In genomic region chr5:32332971-32333370, GRCh38 we compare ENCODE assay signal across 18 cellular contexts. TPM values are rescaled to one million over a fixed set of nuclear protein-coding genes. Genes with fewer than 3 reads are reported as not detected.
DNase-seq lines count a peak whose midpoint lies in the region; ATAC-seq and TF ChIP-seq lines count a peak whose summit lies in the region.
"Had no signal": no experiment of that assay in that cellular context is flagged by ENCODE, and none has a peak within 500 bp of the region (broad histone marks: within the 10 kb centered on the region; RNA-seq: fewer than 3 reads in every experiment).

No MANE protein-coding gene starts in this region.

- in situ Hi-C loops in transverse colon (cut with MboI; ENCODE audit: low pct_ligation_motif_present in 1 of 4, low pct_unique_long_range_greater_than_20kb in 1 of 4, low sequenced_read_pairs in 3 of 4), result loop anchor here in 2 of 4 donors (10.0 to 25.0 kb wide), 2 partner anchors 96 to 108 kb away; no protein-coding TSS in a partner anchor

- DNase-seq in HCEC 1CT (peak; percentile 32), RWPE1 (ENCODE audit: low spot score) (peak; percentile 79), foreskin keratinocyte (peak in 1 of 2 donors; percentile 60), transverse colon (peak; percentile 41), NCI-H2196 (lab: John Stamatoyannopoulos, UW; ENCODE audit: unreplicated experiment) (no peak), SW480 (ENCODE audit: low spot score) (no peak)
- no peak for DNase-seq in activated CD4-positive, CD25-positive, alpha-beta regulatory T cell treated with anti-CD3 and anti-CD28 coated beads, Interleukin-2, amount 50 U/mL, for 72 hours
- DNase-seq: DMS79 treated with DMSO at 0.1 percent for 48 hours, GDM1, H9, Kasumi-1, NCI-H1105, NCI-H1694, NCI-H2081 treated with DMSO at 0.1 percent for 48 hours, NCI-H524, RPMI8226 had no signal

- no peaks in the 10 kb centered on the region for H3K9me3 ChIP-seq in transverse colon
- H3K9me3 ChIP-seq: SJSA1 had no signal

- H3K27me3 ChIP-seq in foreskin keratinocyte (no peaks in the 10 kb centered on the region), transverse colon (no peaks in the 10 kb centered on the region)
- H3K27me3 ChIP-seq: BLaER1 treated with 17β-estradiol and CSF1 and Interleukin-3, amounts not matched to agents 10 nM and 100 nM; SJSA1 had no signal

- H3K36me3 ChIP-seq in transverse colon, result no peaks in the 10 kb centered on the region
- H3K36me3 ChIP-seq: BLaER1 treated with 17β-estradiol and CSF1 and Interleukin-3, amounts not matched to agents 10 nM and 100 nM; SJSA1 had no signal

- TF ChIP-seq CTCF in RWPE1 (conservative IDR thresholded peaks at IDR 0.05; ENCODE audit: low read depth), result no peak
- TF ChIP-seq CTCF in foreskin keratinocyte (conservative IDR thresholded peaks at IDR 0.05), result no peak
- no peak for TF ChIP-seq CTCF in transverse colon (IDR thresholded peaks at IDR 0.05)

- POLR2A ChIA-PET in RWPE1 (lab: Yijun Ruan, JAX; ENCODE audit: low non-redundant PET), result no interaction called here

- CTCF ChIA-PET in RWPE1 (lab: Yijun Ruan, JAX), result no interaction called here

- TF ChIP-seq EP300 in transverse colon (IDR thresholded peaks at IDR 0.05; ENCODE audit: low read depth), result no peak

- H3K27ac ChIP-seq in RWPE1 (no peak overlapping the region), foreskin keratinocyte (no peak overlapping the region), transverse colon (no peak overlapping the region)
- H3K27ac ChIP-seq: BLaER1 treated with 17β-estradiol and CSF1 and Interleukin-3, amounts not matched to agents 10 nM and 100 nM; SJSA1 had no signal

- H3K4me1 ChIP-seq in foreskin keratinocyte, result no peaks in the 10 kb centered on the region
- peaks cover 8 to 30% (median 22%) of the 10 kb centered on the region in 4 donors for H3K4me1 ChIP-seq in transverse colon
- H3K4me1 ChIP-seq: BLaER1 treated with 17β-estradiol and CSF1 and Interleukin-3, amounts not matched to agents 10 nM and 100 nM; SJSA1 had no signal

- no peak overlapping the region for H3K4me3 ChIP-seq in transverse colon
- H3K4me3 ChIP-seq: BLaER1 treated with 17β-estradiol and CSF1 and Interleukin-3, amounts not matched to agents 10 nM and 100 nM; SJSA1 had no signal

- TF ChIP-seq POLR2A in transverse colon (IDR thresholded peaks at IDR 0.05), result no peak

- intact Hi-C loops in transverse colon (cut with DNase I; ENCODE audit: low total_unique reads), result no loop called here

- ATAC-seq in foreskin keratinocyte, result peak; percentile 31

- WGBS in transverse colon (ENCODE audit: low coverage in 1 of 2), 2 donors, result 63 to 73% methylated on average over 2 to 10 of the region's 10 CpGs

RNA-seq across cellular contexts. Expression of gene MTMR12, which starts 20.2 kb away (rescaled TPM):
- total RNA-seq in foreskin keratinocyte (17.1 and 19.3 TPM in 2 replicates), transverse colon (10 to 100 TPM; 10.1 to 27.9 (median 16.1) TPM)
- 4.5 and 5.7 TPM in 2 replicates for polyA plus RNA-seq in foreskin keratinocyte

Comparison
In these comparisons a context has a peak if more than half of its experiments do, and no peak if none do; other contexts are left out.
1. DNase-seq: peak in HCEC 1CT (single experiment), RWPE1 (single experiment) and transverse colon (single experiment); none in activated CD4-positive, CD25-positive, alpha-beta regulatory T cell treated with anti-CD3 and anti-CD28 coated beads, Interleukin-2, amount 50 U/mL, for 72 hours (single experiment), NCI-H2196 (single experiment) and SW480 (single experiment).